Comparison of ENCODE assay signal across 8 cellular contexts in genomic region chr9:114108016-114108833, GRCh38. TPM values are rescaled to one million over a fixed set of nuclear protein-coding genes. Genes with fewer than 3 reads are reported as not detected.
DNase-seq lines count a peak whose midpoint lies in the region; ATAC-seq and TF ChIP-seq lines count a peak whose summit lies in the region.

No MANE protein-coding gene starts in this region.

- intact Hi-C loops in PC-3 (cut with micrococcal nuclease) (loop anchor here (1.0 to 5.0 kb wide), 4 partner anchors 25 to 183 kb away; no protein-coding TSS in a partner anchor), transverse colon (cut with DNase I; ENCODE audit: low total_unique reads) (loop anchor here (5.0 kb wide), 1 partner anchor 159 kb away; no protein-coding TSS in a partner anchor)

- H3K9me3 ChIP-seq in PC-3 (ENCODE audit: low read length): no peaks in the 10 kb centered on the region
- H3K9me3 ChIP-seq in transverse colon: no peaks in the 10 kb centered on the region

- BruUV-seq in PC-3 (replicated peaks; lab: Mats Ljungman, UMichigan): no TSS peak

- no peaks in the 10 kb centered on the region for H4K20me1 ChIP-seq in PC-3 (ENCODE audit: low read length)

- H3K4me3 ChIP-seq in PC-3 (ENCODE audit: low read length) (no peak overlapping the region), transverse colon (no peak overlapping the region)

- TF ChIP-seq EP300 in transverse colon (IDR thresholded peaks at IDR 0.05; ENCODE audit: low read depth): no peak

- CTCF ChIA-PET in PC-3 (lab: Charles Lee): interaction anchor here (0.6 to 1.3 kb wide), 4 partner anchors 46 to 183 kb away, joined by 3 to 8 read pairs (median 5); no protein-coding TSS in a partner anchor

- peaks cover 19% of the 10 kb centered on the region for H3K4me1 ChIP-seq in PC-3 (ENCODE audit: insufficient read depth, low read length)
- H3K4me1 ChIP-seq in transverse colon: peaks cover 0 to 5% (median 0%) of the 10 kb centered on the region in 4 donors

- no peaks in the 10 kb centered on the region for H3K9me2 ChIP-seq in PC-3 (replicated peaks; ENCODE audit: low read length)

- H3K9ac ChIP-seq in PC-3 (ENCODE audit: low read length): no peak overlapping the region

- TF ChIP-seq CTCF in PC-3 (conservative IDR thresholded peaks at IDR 0.05; ENCODE audit: low read depth, low read length): peak; percentile 86
- peak in 1 of 3 donors; percentile 33 for TF ChIP-seq CTCF in omental fat pad (IDR thresholded peaks at IDR 0.05)
- TF ChIP-seq CTCF in transverse colon (IDR thresholded peaks at IDR 0.05): peak; percentile 85 to 94 (median 88)

- POLR2A ChIA-PET in PC-3 (lab: Charles Lee; ENCODE audit: unreplicated experiment): no interaction called here

- ATAC-seq in PC-3 (peak; percentile 98), omental fat pad (ENCODE audit: low FRiP score) (peak; percentile 76)

- in situ Hi-C loops in transverse colon (cut with MboI; ENCODE audit: low pct_ligation_motif_present in 1 of 4, low pct_unique_long_range_greater_than_20kb in 1 of 4, low sequenced_read_pairs in 3 of 4): loop anchor here in 1 of 4 donors (10.0 kb wide), 1 partner anchor 177 kb away; no protein-coding TSS in a partner anchor

- H3K27ac ChIP-seq in PC-3 (ENCODE audit: low read length) (no peak overlapping the region), transverse colon (no peak overlapping the region)

- peak; percentile 61 for DNase-seq in NCI-H1436 (lab: John Stamatoyannopoulos, UW)
- no peak for DNase-seq in NCI-H1436 treated with DMSO at 0.1 percent for 48 hours (lab: John Stamatoyannopoulos, UW)
- peak; percentile 89 for DNase-seq in HuH-7 (ENCODE audit: low spot score)
- peak; percentile 77 for DNase-seq in PC-3
- peak; percentile 19 for DNase-seq in activated T-helper 9 cell treated with anti-CD3 and anti-CD28 coated beads, Interleukin-2, amount 50 U/mL, for 16 hours (ENCODE audit: low read depth)
- peak; percentile 85 for DNase-seq in globus pallidus (ENCODE audit: low spot score)
- DNase-seq in omental fat pad (ENCODE audit: low spot score): peak; percentile 34
- DNase-seq in transverse colon: peak; percentile 83

- H3K4me2 ChIP-seq in PC-3 (ENCODE audit: low read length): no peak overlapping the region

- H3K36me3 ChIP-seq in PC-3 (ENCODE audit: low read depth, low read length) (no peaks in the 10 kb centered on the region), transverse colon (no peaks in the 10 kb centered on the region)

- TF ChIP-seq POLR2A in transverse colon (IDR thresholded peaks at IDR 0.05): no peak

- H3K27me3 ChIP-seq in PC-3 (ENCODE audit: low read length): no peaks in the 10 kb centered on the region
- H3K27me3 ChIP-seq in transverse colon: peaks cover 7% of the 10 kb centered on the region

- 56 to 85% methylated on average over 6 to 25 of the region's 28 CpGs for WGBS in transverse colon (ENCODE audit: low coverage in 1 of 2), 2 donors

- no peaks in the 10 kb centered on the region for H3K79me2 ChIP-seq in PC-3 (ENCODE audit: low read length)

- peak overlapping the region; percentile 59 for H2AFZ ChIP-seq in PC-3 (ENCODE audit: low read length)

- no peaks in the 10 kb centered on the region for H3F3A ChIP-seq in PC-3 (ENCODE audit: low read length, unreplicated experiment)

RNA-seq across cellular contexts. Expression of gene KIF12, which starts 9.1 kb away (rescaled TPM):
- total RNA-seq in PC-3 (2014; rRNA removed) (4.4 and 6.3 TPM in 2 replicates), omental fat pad (under 1 TPM in 2 of 4 donors, not detected in 2; 0.12 to 0.19 TPM), transverse colon (10 to 100 TPM; 10.6 to 37.2 (median 20.0) TPM)

RNA-seq across cellular contexts. Expression of gene AMBP, which starts 30.1 kb away (rescaled TPM):
- 0.22 TPM in 1 of 2 replicates, not detected in the other for total RNA-seq in PC-3 (2014; rRNA removed)
- not detected for total RNA-seq in omental fat pad
- total RNA-seq in transverse colon: under 1 TPM in 1 of 4 donors, not detected in 3; 0.96 TPM

RNA-seq across cellular contexts. Expression of gene COL27A1, which starts 47.1 kb away (rescaled TPM):
- total RNA-seq in PC-3 (2014; rRNA removed): 4.3 and 11.4 TPM in 2 replicates
- total RNA-seq in omental fat pad: 10 to 100 TPM in 3 of 4 donors, 1 to 10 TPM in 1; 4.9 to 78.9 (median 10.1) TPM
- total RNA-seq in transverse colon: 1 to 10 TPM; 2.1 to 9.0 (median 3.8) TPM
